8 cellular contexts compared by ENCODE assay signal in genomic region chr11:66592457-66593302, GRCh38. TPM values are rescaled to one million over a fixed set of nuclear protein-coding genes. Genes with fewer than 3 reads are reported as not detected.
DNase-seq lines count a peak whose midpoint lies in the region; ATAC-seq and TF ChIP-seq lines count a peak whose summit lies in the region.

A gene with protein sequence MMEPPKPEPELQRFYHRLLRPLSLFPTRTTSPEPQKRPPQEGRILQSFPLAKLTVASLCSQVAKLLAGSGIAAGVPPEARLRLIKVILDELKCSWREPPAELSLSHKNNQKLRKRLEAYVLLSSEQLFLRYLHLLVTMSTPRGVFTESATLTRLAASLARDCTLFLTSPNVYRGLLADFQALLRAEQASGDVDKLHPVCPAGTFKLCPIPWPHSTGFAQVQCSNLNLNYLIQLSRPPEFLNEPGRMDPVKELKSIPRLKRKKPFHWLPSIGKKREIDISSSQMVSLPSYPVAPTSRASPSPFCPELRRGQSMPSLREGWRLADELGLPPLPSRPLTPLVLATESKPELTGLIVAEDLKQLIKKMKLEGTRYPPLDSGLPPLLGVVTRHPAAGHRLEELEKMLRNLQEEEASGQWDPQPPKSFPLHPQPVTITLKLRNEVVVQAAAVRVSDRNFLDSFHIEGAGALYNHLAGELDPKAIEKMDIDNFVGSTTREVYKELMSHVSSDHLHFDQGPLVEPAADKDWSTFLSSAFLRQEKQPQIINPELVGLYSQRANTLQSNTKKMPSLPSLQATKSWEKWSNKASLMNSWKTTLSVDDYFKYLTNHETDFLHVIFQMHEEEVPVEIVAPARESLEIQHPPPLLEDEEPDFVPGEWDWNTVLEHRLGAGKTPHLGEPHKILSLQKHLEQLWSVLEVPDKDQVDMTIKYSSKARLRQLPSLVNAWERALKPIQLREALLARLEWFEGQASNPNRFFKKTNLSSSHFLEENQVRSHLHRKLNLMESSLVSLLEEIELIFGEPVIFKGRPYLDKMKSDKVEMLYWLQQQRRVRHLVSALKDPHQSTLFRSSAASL (minus strand): TSS chr11:66593063. CDS start chr11:66593015, 48 bp downstream.
A gene with protein sequence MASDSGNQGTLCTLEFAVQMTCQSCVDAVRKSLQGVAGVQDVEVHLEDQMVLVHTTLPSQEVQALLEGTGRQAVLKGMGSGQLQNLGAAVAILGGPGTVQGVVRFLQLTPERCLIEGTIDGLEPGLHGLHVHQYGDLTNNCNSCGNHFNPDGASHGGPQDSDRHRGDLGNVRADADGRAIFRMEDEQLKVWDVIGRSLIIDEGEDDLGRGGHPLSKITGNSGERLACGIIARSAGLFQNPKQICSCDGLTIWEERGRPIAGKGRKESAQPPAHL (plus strand): TSS chr11:66593185. CDS start chr11:66593262, 77 bp downstream.

- intact Hi-C loops in left colon (cut with DNase I, micrococcal nuclease): no loop called here

- H3K36me3 Mint-ChIP-seq in chondrocyte (ENCODE audit: low read depth): no peaks in the 10 kb centered on the region

- 0 out of 2 replicates have a peak, but pooled peaks cover 3% of the 10 kb centered on the region for H3K4me1 ChIP-seq in BE2C

- H3K36me3 ChIP-seq in BE2C: no peaks in the 10 kb centered on the region

- no peaks in the 10 kb centered on the region for H3K9me3 ChIP-seq in BE2C

- DNase-seq in BE2C (peak; percentile 99), NCI-H446 treated with DMSO at 0.1 percent for 48 hours (lab: John Stamatoyannopoulos, UW) (peak; percentile 83), chondrocyte (ENCODE audit: low spot score) (peak; percentile 99), left colon (peak; percentile 98 to 100)
- DNase-seq in activated CD4-positive, alpha-beta T cell treated with anti-CD3 and anti-CD28 coated beads for 24 hours (ENCODE audit: low read depth in 2 of 2): peak; percentile 98
- DNase-seq in stimulated activated CD4-positive, alpha-beta T cell treated with anti-CD3 and anti-CD28 coated beads, Interleukin-1b, Interleukin-23, amount 100 ng/mL, for 48 hours: peak; percentile 99

- H3K27me3 Mint-ChIP-seq in chondrocyte (ENCODE audit: low read depth): no peaks in the 10 kb centered on the region

- H3K4me1 Mint-ChIP-seq in chondrocyte (ENCODE audit: low read depth): peaks cover 25% of the 10 kb centered on the region

- H3K4me3 Mint-ChIP-seq in chondrocyte (ENCODE audit: unreplicated experiment): peak within 1 kb of the TSS; percentile 100

- TF ChIP-seq CTCF in BE2C (IDR thresholded peaks at IDR 0.05; ENCODE audit: low read depth, low read length) (peak; percentile 68), chondrocyte (IDR thresholded peaks at IDR 0.05) (peak; percentile 88)

- no peaks in the 10 kb centered on the region for H3K9me3 Mint-ChIP-seq in chondrocyte (ENCODE audit: low read depth)

- H3K27ac Mint-ChIP-seq in chondrocyte (ENCODE audit: unreplicated experiment): peak within 1 kb of the TSS; percentile 99

- H3K27me3 ChIP-seq in BE2C: no peaks in the 10 kb centered on the region

- H3K4me3 ChIP-seq in BE2C (ENCODE audit: low read depth, low read length): peak within 1 kb of the TSS; percentile 79

- TF ChIP-seq POLR2A in GM19099 (IDR thresholded peaks at IDR 0.05; ENCODE audit: extremely low read depth, insufficient read length, low read depth): peak; percentile 95

- ATAC-seq in HG03378 (IDR thresholded peaks at IDR 0.05; ENCODE audit: unreplicated experiment) (peak; percentile 79), left colon (peak; percentile 97)

RNA-seq across cellular contexts. Expression of the first gene that starts in this region (rescaled TPM):
- 0.52 TPM for polyA plus RNA-seq in BE2C (2012; ENCODE audit: insufficient read depth, insufficient read length, low read depth)
- total RNA-seq in chondrocyte: 0.23 to 0.32 TPM (median 0.27 TPM) in 3 replicates
- total RNA-seq in left colon: under 1 TPM; 0.22 to 0.46 TPM

RNA-seq across cellular contexts. Expression of the second gene that starts in this region (rescaled TPM):
- 55.7 TPM for polyA plus RNA-seq in BE2C (2012; ENCODE audit: insufficient read depth, insufficient read length, low read depth)
- total RNA-seq in chondrocyte (31.0 to 34.2 TPM (median 32.3 TPM) in 3 replicates), left colon (10 to 100 TPM; 38.5 to 38.6 TPM)

Comparison
In these comparisons a context has a peak if more than half of its experiments do, and no peak if none do; other contexts are left out.
1. Peak in every context shown above with its lines: DNase-seq, ATAC-seq and H3K4me3 ChIP-seq.